In the genomic region with DNA sequence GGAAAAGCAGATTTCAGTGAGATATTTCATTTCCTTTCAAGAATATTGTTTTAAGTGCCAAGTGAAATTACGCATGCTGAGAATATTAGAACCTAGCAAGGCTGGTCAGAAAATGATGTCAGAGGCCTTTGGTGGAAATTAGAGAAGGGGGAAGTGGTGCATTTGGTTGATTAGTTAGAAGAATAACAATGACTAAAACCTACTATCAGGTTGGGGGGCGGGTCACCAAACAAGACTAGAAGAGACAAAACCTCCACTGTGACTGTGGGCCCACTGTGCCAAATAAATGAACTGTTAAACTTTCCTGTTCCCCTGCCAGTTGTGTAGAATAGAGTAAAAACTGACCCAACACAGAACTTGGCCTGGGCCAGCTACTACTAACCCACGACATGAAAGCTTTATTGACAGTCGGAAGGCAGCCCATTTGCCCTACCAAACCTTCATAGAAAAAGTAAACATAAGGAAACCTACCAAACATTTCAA, we compare ENCODE assay signal across 8 cellular contexts. TPM values are rescaled to one million over a fixed set of nuclear protein-coding genes. Genes with fewer than 3 reads are reported as not detected.
DNase-seq lines count a peak whose midpoint lies in the region; ATAC-seq, FAIRE-seq and TF ChIP-seq lines count a peak whose summit lies in the region.

No MANE protein-coding gene starts in this region.

- POLR2A ChIA-PET in PC-9 (lab: Charles Lee; ENCODE audit: unreplicated experiment), result no interaction called here

- H3K27me3 Mint-ChIP-seq in activated CD4-positive, alpha-beta T cell treated with anti-CD3 and anti-CD28 coated beads, Interleukin-2, amount 10 ng/mL, durations not matched to agents 24 days and 14 days, result peaks cover 2% of the 10 kb centered on the region
- H3K27me3 Mint-ChIP-seq in effector memory CD8-positive, alpha-beta T cell, result no peaks in the 10 kb centered on the region
- H3K27me3 Mint-ChIP-seq in nephron progenitor cell (ENCODE audit: low read depth, poor library complexity), result peaks cover 17% of the 10 kb centered on the region

- no peaks in the 10 kb centered on the region for H3K9me3 Mint-ChIP-seq in activated CD4-positive, alpha-beta T cell treated with anti-CD3 and anti-CD28 coated beads, Interleukin-2, amount 10 ng/mL, durations not matched to agents 24 days and 14 days
- H3K9me3 Mint-ChIP-seq in effector memory CD8-positive, alpha-beta T cell, result no peaks in the 10 kb centered on the region
- no peaks in the 10 kb centered on the region for H3K9me3 Mint-ChIP-seq in nephron progenitor cell

- H2AFZ ChIP-seq in PC-9, result no peak overlapping the region

- H4K20me1 ChIP-seq in PC-9 (ENCODE audit: insufficient read depth), result peaks cover 24% of the 10 kb centered on the region

- peak overlapping the region; percentile 78 for H3K4me2 ChIP-seq in PC-9

- H3K27ac ChIP-seq in PC-9, result peak overlapping the region; percentile 36

- no peaks in the 10 kb centered on the region for H3K9me2 ChIP-seq in PC-9 (ENCODE audit: insufficient read depth)

- H3K36me3 ChIP-seq in PC-9 (ENCODE audit: low read depth), result no peaks in the 10 kb centered on the region

- H3K4me3 ChIP-seq in PC-9, result peak overlapping the region; percentile 78

- peak overlapping the region; percentile 15 for H3K27ac Mint-ChIP-seq in activated CD4-positive, alpha-beta T cell treated with anti-CD3 and anti-CD28 coated beads, Interleukin-2, amount 10 ng/mL, durations not matched to agents 24 days and 14 days
- peak overlapping the region; percentile 98 to 99 for H3K27ac Mint-ChIP-seq in effector memory CD8-positive, alpha-beta T cell
- H3K27ac Mint-ChIP-seq in nephron progenitor cell, result no peak overlapping the region

- H3K27me3 ChIP-seq in PC-9 (ENCODE audit: insufficient read depth, low read depth), result no peaks in the 10 kb centered on the region

- TF ChIP-seq CTCF in PC-9 (conservative IDR thresholded peaks at IDR 0.05) (no peak), nephron progenitor cell (IDR thresholded peaks at IDR 0.05) (no peak)

- peaks cover 67% of the 10 kb centered on the region for H3K79me2 ChIP-seq in PC-9 (ENCODE audit: low read depth)

- CTCF ChIA-PET in PC-9 (lab: Charles Lee), result no interaction called here

- peaks cover 27% of the 10 kb centered on the region for H3K4me1 ChIP-seq in PC-9 (replicated peaks; ENCODE audit: insufficient read depth)

- no TSS peak for BruUV-seq in PC-9 (replicated peaks; lab: Mats Ljungman, UMichigan)

- FAIRE-seq in GM19239 (lab: Jason Lieb, UNC), result no peak

- H3K4me1 Mint-ChIP-seq in activated CD4-positive, alpha-beta T cell treated with anti-CD3 and anti-CD28 coated beads, Interleukin-2, amount 10 ng/mL, durations not matched to agents 24 days and 14 days, result peaks cover 47% of the 10 kb centered on the region
- H3K4me1 Mint-ChIP-seq in effector memory CD8-positive, alpha-beta T cell (ENCODE audit: low read depth in 2 of 2), result peaks cover 33 to 47% of the 10 kb centered on the region in 2 donors
- peaks cover 53% of the 10 kb centered on the region for H3K4me1 Mint-ChIP-seq in nephron progenitor cell

- H3K4me3 Mint-ChIP-seq in activated CD4-positive, alpha-beta T cell treated with anti-CD3 and anti-CD28 coated beads, Interleukin-2, amount 10 ng/mL, durations not matched to agents 24 days and 14 days, result peak overlapping the region; percentile 85
- H3K4me3 Mint-ChIP-seq in effector memory CD8-positive, alpha-beta T cell, result peak overlapping the region; percentile 90
- peak overlapping the region; percentile 100 for H3K4me3 Mint-ChIP-seq in nephron progenitor cell

- H3F3A ChIP-seq in PC-9 (ENCODE audit: insufficient read depth, low read depth), result 0 out of 2 replicates have a peak, but pooled peaks cover 4% of the 10 kb centered on the region

- intact Hi-C loops in activated CD4-positive, alpha-beta T cell treated with anti-CD3 and anti-CD28 coated beads, Interleukin-2, amount 10 ng/mL, durations not matched to agents 24 days and 14 days (cut with micrococcal nuclease), result loop anchor here (2.0 kb wide), 3 partner anchors 21 to 65 kb away; no protein-coding TSS in a partner anchor
- intact Hi-C loops in PC-9 (cut with micrococcal nuclease; ENCODE audit: unreplicated experiment), result loop anchor here (1.0 to 2.0 kb wide), 2 partner anchors 69 to 249 kb away; no protein-coding TSS in a partner anchor

- peaks cover 6% of the 10 kb centered on the region for H3K36me3 Mint-ChIP-seq in activated CD4-positive, alpha-beta T cell treated with anti-CD3 and anti-CD28 coated beads, Interleukin-2, amount 10 ng/mL, durations not matched to agents 24 days and 14 days (ENCODE audit: low read depth)
- peaks cover 30% of the 10 kb centered on the region for H3K36me3 Mint-ChIP-seq in effector memory CD8-positive, alpha-beta T cell (ENCODE audit: insufficient read depth)
- no peaks in the 10 kb centered on the region for H3K36me3 Mint-ChIP-seq in nephron progenitor cell (ENCODE audit: low read depth)

- ATAC-seq in effector memory CD8-positive, alpha-beta T cell (replicated peaks), result no peak

- DNase-seq in activated CD4-positive, alpha-beta T cell treated with anti-CD3 and anti-CD28 coated beads, Interleukin-2, amount 10 ng/mL, durations not matched to agents 24 days and 14 days, result no peak
- no peak for DNase-seq in activated CD4-positive, alpha-beta T cell treated with anti-CD3 and anti-CD28 coated beads, Interleukin-2, amount 50 U/mL, for 4 hours
- DNase-seq in PC-9, result peak; percentile 8 to 52
- DNase-seq in effector memory CD8-positive, alpha-beta T cell, result no peak
- peak; percentile 1 for DNase-seq in nephron progenitor cell
- no peak for DNase-seq in NCI-H1436 (lab: John Stamatoyannopoulos, UW)
- DNase-seq in GF-D8 (lab: John Stamatoyannopoulos, UW), result no peak
- no peak for DNase-seq in GM19239 (ENCODE audit: insufficient read length, low spot score)

- no peaks in the 10 kb centered on the region for H3K9me3 ChIP-seq in PC-9 (ENCODE audit: insufficient read depth, low read depth)

RNA-seq across cellular contexts. Expression of gene RAPGEF2, which starts 2.9 kb away (rescaled TPM):
- total RNA-seq in activated CD4-positive, alpha-beta T cell treated with anti-CD3 and anti-CD28 coated beads, Interleukin-2, amount 10 ng/mL, durations not matched to agents 24 days and 14 days, result 27.1 and 32.0 TPM in 2 replicates
- 26.2 and 29.8 TPM in 2 replicates for total RNA-seq in PC-9 (2021)

Comparison
In these comparisons a context has a peak if more than half of its experiments do, and no peak if none do; other contexts are left out.
1. DNase-seq: peak in PC-9 (2 of 2) and nephron progenitor cell (single experiment); none in activated CD4-positive, alpha-beta T cell treated with anti-CD3 and anti-CD28 coated beads, Interleukin-2, amount 10 ng/mL, durations not matched to agents 24 days and 14 days (single experiment), activated CD4-positive, alpha-beta T cell treated with anti-CD3 and anti-CD28 coated beads, Interleukin-2, amount 50 U/mL, for 4 hours (0 of 2), effector memory CD8-positive, alpha-beta T cell (0 of 3), NCI-H1436 (single experiment), GF-D8 (single experiment) and GM19239 (single experiment).
2. Peak in every context shown above with its lines, with median percentiles within 50 percentile points of each other: H3K4me3 Mint-ChIP-seq.